ENCODE assay signal across 8 cellular contexts in genomic region chr2:100427111-100427510, GRCh38. TPM values are rescaled to one million over a fixed set of nuclear protein-coding genes. Genes with fewer than 3 reads are reported as not detected.
"Had no signal": no experiment of that assay in that cellular context is flagged by ENCODE, and none has a peak within 500 bp of the region (broad histone marks: within the 10 kb centered on the region; RNA-seq: fewer than 3 reads in every experiment).

No MANE protein-coding gene starts in this region.

- H3K36me3 Mint-ChIP-seq: IgD-negative memory B cell had no signal

- H3K27ac ChIP-seq: HL-60 had no signal

- H3K4me3 ChIP-seq: GM23338, HAP-1 had no signal

- H3K4me1 ChIP-seq: HAP-1 had no signal

- H3K27ac Mint-ChIP-seq: GM23338, HFFc6 had no signal

- H3K4me3 Mint-ChIP-seq: GM23338, HFFc6 had no signal

- H3K36me3 ChIP-seq: HAP-1 had no signal

- H3K9me3 Mint-ChIP-seq: HFFc6 had no signal

- H3K9me3 ChIP-seq: HAP-1 had no signal

- H2AFZ ChIP-seq: GM23338 had no signal

- H3K4me2 ChIP-seq: GM23338 had no signal

RNA-seq across cellular contexts. Expression of gene NMS, which starts 43.2 kb away (rescaled TPM):
- total RNA-seq: GM23338, H1, HepG2, HFFc6, HT1080 had no signal
- polyA plus RNA-seq: GM23338, H1, HepG2, IgD-negative memory B cell had no signal
